In the genomic region with DNA sequence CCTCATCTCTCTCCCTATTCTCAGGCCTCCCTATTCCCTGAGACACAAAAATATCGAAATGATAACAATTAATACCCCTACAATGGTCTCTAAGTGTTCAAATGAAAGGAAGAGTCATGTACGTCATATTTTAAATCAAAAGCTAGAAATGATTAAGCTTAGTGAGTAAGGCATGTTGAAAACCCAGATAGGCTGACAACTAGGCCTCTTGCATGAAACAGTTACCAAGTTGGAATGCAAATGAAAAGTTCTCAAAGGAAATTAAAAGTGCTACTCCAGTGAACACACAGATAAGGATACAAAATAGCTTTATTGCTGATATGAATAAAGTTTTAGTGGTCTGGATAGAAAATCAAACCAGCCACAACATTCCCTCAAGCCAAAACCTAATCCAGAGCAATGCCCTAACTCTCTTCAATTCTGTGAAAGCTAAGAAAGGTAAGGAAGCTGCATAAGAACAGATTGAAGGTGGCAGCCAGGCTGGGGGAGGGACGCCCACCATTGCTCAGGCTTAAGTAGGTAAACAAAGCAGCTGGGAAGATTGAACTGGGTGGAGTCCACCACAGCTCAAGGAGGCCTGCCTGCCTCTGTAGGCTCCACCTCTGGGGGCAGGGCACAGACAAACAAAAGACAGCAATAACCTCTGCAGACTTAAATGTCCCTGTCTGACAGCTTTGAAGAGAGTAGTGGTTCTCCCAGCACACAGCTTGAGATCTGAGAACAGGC, we compare ENCODE assay signal across 14 cellular contexts. TPM values are rescaled to one million over a fixed set of nuclear protein-coding genes. Genes with fewer than 3 reads are reported as not detected.
"Had no signal": no experiment of that assay in that cellular context is flagged by ENCODE, and none has a peak within 500 bp of the region (broad histone marks: within the 10 kb centered on the region; RNA-seq: fewer than 3 reads in every experiment).

No MANE protein-coding gene starts in this region.

RNA-seq across cellular contexts. Expression of a gene that starts 12.5 kb away (rescaled TPM):
- total RNA-seq: vagina had no signal

RNA-seq across cellular contexts. Expression of a gene that starts 21.3 kb away (rescaled TPM):
- total RNA-seq: vagina had no signal

RNA-seq across cellular contexts. Expression of a gene that starts 43.5 kb away (rescaled TPM):
- total RNA-seq: activated B cell treated with CpG ODN at 0.5 μM for 24 hours; activated CD8-positive, alpha-beta T cell treated with anti-CD3 and anti-CD28 coated beads for 36 hours; body of pancreas; esophagus mucosa; foreskin keratinocyte; left ventricle myocardium inferior; mammary epithelial cell; mononuclear cell; naive thymus-derived CD4-positive, alpha-beta T cell; osteocyte; prostate gland; right cardiac atrium; suprapubic skin; vagina had no signal
- polyA plus RNA-seq: foreskin keratinocyte; mammary epithelial cell; naive thymus-derived CD4-positive, alpha-beta T cell; right cardiac atrium had no signal
